1 cellular context compared by ENCODE assay signal in genomic region chr19:4914736-4915501, GRCh38.
TF ChIP-seq lines count a peak whose summit lies in the region.

No MANE protein-coding gene starts in this region.

TF ChIP-seq in HEK293, 187 proteins besides CTCF, POLR2A, EP300 and RAD21 (continued from another document):
- no peak for TF ChIP-seq ZBTB11 (tag by site-specific recombination; conservative IDR thresholded peaks at IDR 0.05; ENCODE audit: low read depth)
- TF ChIP-seq ZNF623 (tag by site-specific recombination; IDR thresholded peaks at IDR 0.05): no peak
- no peak for TF ChIP-seq ZNF792 (tag by site-specific recombination; IDR thresholded peaks at IDR 0.05)
- no peak for TF ChIP-seq ZNF670 (tag by site-specific recombination; IDR thresholded peaks at IDR 0.05; ENCODE audit: low read depth)
- no peak for TF ChIP-seq ZNF791 (tag by site-specific recombination; IDR thresholded peaks at IDR 0.05)
- TF ChIP-seq ZNF112 (tag by site-specific recombination; IDR thresholded peaks at IDR 0.05): no peak
- no peak for TF ChIP-seq ZNF121 (tag by site-specific recombination; IDR thresholded peaks at IDR 0.05)
- no peak for TF ChIP-seq ZNF555 (tag by site-specific recombination; conservative IDR thresholded peaks at IDR 0.05)
- TF ChIP-seq, protein P1, sequence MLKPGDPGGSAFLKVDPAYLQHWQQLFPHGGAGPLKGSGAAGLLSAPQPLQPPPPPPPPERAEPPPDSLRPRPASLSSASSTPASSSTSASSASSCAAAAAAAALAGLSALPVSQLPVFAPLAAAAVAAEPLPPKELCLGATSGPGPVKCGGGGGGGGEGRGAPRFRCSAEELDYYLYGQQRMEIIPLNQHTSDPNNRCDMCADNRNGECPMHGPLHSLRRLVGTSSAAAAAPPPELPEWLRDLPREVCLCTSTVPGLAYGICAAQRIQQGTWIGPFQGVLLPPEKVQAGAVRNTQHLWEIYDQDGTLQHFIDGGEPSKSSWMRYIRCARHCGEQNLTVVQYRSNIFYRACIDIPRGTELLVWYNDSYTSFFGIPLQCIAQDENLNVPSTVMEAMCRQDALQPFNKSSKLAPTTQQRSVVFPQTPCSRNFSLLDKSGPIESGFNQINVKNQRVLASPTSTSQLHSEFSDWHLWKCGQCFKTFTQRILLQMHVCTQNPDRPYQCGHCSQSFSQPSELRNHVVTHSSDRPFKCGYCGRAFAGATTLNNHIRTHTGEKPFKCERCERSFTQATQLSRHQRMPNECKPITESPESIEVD (tag by site-specific recombination; IDR thresholded peaks at IDR 0.05): no peak; the same call in 1 of the 2 replicates
- peak; percentile 48; the same call in 1 of the 2 replicates for TF ChIP-seq ZXDB (tag by site-specific recombination; IDR thresholded peaks at IDR 0.05)
- no peak for TF ChIP-seq ZNF423 (tag by site-specific recombination; IDR thresholded peaks at IDR 0.05)
- no peak for TF ChIP-seq TCF7L2 (IDR thresholded peaks at IDR 0.05; ENCODE audit: borderline replicate concordance, low read depth, low read length)
- TF ChIP-seq, protein P2, sequence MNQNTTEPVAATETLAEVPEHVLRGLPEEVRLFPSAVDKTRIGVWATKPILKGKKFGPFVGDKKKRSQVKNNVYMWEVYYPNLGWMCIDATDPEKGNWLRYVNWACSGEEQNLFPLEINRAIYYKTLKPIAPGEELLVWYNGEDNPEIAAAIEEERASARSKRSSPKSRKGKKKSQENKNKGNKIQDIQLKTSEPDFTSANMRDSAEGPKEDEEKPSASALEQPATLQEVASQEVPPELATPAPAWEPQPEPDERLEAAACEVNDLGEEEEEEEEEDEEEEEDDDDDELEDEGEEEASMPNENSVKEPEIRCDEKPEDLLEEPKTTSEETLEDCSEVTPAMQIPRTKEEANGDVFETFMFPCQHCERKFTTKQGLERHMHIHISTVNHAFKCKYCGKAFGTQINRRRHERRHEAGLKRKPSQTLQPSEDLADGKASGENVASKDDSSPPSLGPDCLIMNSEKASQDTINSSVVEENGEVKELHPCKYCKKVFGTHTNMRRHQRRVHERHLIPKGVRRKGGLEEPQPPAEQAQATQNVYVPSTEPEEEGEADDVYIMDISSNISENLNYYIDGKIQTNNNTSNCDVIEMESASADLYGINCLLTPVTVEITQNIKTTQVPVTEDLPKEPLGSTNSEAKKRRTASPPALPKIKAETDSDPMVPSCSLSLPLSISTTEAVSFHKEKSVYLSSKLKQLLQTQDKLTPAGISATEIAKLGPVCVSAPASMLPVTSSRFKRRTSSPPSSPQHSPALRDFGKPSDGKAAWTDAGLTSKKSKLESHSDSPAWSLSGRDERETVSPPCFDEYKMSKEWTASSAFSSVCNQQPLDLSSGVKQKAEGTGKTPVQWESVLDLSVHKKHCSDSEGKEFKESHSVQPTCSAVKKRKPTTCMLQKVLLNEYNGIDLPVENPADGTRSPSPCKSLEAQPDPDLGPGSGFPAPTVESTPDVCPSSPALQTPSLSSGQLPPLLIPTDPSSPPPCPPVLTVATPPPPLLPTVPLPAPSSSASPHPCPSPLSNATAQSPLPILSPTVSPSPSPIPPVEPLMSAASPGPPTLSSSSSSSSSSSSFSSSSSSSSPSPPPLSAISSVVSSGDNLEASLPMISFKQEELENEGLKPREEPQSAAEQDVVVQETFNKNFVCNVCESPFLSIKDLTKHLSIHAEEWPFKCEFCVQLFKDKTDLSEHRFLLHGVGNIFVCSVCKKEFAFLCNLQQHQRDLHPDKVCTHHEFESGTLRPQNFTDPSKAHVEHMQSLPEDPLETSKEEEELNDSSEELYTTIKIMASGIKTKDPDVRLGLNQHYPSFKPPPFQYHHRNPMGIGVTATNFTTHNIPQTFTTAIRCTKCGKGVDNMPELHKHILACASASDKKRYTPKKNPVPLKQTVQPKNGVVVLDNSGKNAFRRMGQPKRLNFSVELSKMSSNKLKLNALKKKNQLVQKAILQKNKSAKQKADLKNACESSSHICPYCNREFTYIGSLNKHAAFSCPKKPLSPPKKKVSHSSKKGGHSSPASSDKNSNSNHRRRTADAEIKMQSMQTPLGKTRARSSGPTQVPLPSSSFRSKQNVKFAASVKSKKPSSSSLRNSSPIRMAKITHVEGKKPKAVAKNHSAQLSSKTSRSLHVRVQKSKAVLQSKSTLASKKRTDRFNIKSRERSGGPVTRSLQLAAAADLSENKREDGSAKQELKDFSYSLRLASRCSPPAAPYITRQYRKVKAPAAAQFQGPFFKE (tag by site-specific recombination; IDR thresholded peaks at IDR 0.05; ENCODE audit: borderline replicate concordance): no peak
- no peak for TF ChIP-seq ZNF274 (IDR thresholded peaks at IDR 0.05; ENCODE audit: low read length)
- no peak for TF ChIP-seq ZNF274 (tag by site-specific recombination; IDR thresholded peaks at IDR 0.05; ENCODE audit: borderline replicate concordance)
- no peak for TF ChIP-seq ZNF211 (tag by site-specific recombination; IDR thresholded peaks at IDR 0.05; ENCODE audit: low read depth)
- TF ChIP-seq ZNF548 (tag by site-specific recombination; IDR thresholded peaks at IDR 0.05): no peak
- peak; percentile 92 for TF ChIP-seq ZIC2 (tag by site-specific recombination; IDR thresholded peaks at IDR 0.05)
- TF ChIP-seq ZNF561 (tag by site-specific recombination; IDR thresholded peaks at IDR 0.05; ENCODE audit: borderline replicate concordance): no peak
- no peak for TF ChIP-seq SALL2 (tag by site-specific recombination; IDR thresholded peaks at IDR 0.05; ENCODE audit: borderline replicate concordance)
- TF ChIP-seq ZNF513 (tag by site-specific recombination; IDR thresholded peaks at IDR 0.05): no peak
- TF ChIP-seq PRDM4 (tag by site-specific recombination; IDR thresholded peaks at IDR 0.05): no peak
- peak; percentile 88 for TF ChIP-seq HIC1 (tag by site-specific recombination; IDR thresholded peaks at IDR 0.05)
- TF ChIP-seq ZNF837 (tag by site-specific recombination; IDR thresholded peaks at IDR 0.05): no peak
- TF ChIP-seq, protein P3, sequence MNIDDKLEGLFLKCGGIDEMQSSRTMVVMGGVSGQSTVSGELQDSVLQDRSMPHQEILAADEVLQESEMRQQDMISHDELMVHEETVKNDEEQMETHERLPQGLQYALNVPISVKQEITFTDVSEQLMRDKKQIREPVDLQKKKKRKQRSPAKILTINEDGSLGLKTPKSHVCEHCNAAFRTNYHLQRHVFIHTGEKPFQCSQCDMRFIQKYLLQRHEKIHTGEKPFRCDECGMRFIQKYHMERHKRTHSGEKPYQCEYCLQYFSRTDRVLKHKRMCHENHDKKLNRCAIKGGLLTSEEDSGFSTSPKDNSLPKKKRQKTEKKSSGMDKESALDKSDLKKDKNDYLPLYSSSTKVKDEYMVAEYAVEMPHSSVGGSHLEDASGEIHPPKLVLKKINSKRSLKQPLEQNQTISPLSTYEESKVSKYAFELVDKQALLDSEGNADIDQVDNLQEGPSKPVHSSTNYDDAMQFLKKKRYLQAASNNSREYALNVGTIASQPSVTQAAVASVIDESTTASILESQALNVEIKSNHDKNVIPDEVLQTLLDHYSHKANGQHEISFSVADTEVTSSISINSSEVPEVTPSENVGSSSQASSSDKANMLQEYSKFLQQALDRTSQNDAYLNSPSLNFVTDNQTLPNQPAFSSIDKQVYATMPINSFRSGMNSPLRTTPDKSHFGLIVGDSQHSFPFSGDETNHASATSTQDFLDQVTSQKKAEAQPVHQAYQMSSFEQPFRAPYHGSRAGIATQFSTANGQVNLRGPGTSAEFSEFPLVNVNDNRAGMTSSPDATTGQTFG (tag by site-specific recombination; IDR thresholded peaks at IDR 0.05; ENCODE audit: borderline replicate concordance): no peak
- no peak for TF ChIP-seq ZNF16 (tag by site-specific recombination; IDR thresholded peaks at IDR 0.05; ENCODE audit: low read depth)
- peak; percentile 68 for TF ChIP-seq SP3 (tag by site-specific recombination; IDR thresholded peaks at IDR 0.05)
- TF ChIP-seq SCRT2 (tag by site-specific recombination; IDR thresholded peaks at IDR 0.05): no peak
- TF ChIP-seq HOXC10 (CRISPR knock-in tag; IDR thresholded peaks at IDR 0.05): no peak
- TF ChIP-seq IKZF3 (tag by site-specific recombination; IDR thresholded peaks at IDR 0.05): peak; percentile 25; the same call in 1 of the 2 replicates
- TF ChIP-seq ZNF37A (tag by site-specific recombination; IDR thresholded peaks at IDR 0.05): no peak
- no peak for TF ChIP-seq ZNF24 (tag by site-specific recombination; IDR thresholded peaks at IDR 0.05)
- 0 out of 2 replicates have a peak, but pooled peaks have one; percentile 47 for TF ChIP-seq BCL11A (tag by site-specific recombination; IDR thresholded peaks at IDR 0.05; ENCODE audit: low read depth)
- no peak for TF ChIP-seq ZNF571 (tag by site-specific recombination; IDR thresholded peaks at IDR 0.05)
- TF ChIP-seq GLI2 (tag by site-specific recombination; IDR thresholded peaks at IDR 0.05; ENCODE audit: borderline replicate concordance, low read depth): no peak
- no peak for TF ChIP-seq ZNF19 (tag by site-specific recombination; IDR thresholded peaks at IDR 0.05; ENCODE audit: low read depth)
